ENCODE assay signal across 10 cellular contexts in genomic region chr2:85797959-85798358, GRCh38. TPM values are rescaled to one million over a fixed set of nuclear protein-coding genes. Genes with fewer than 3 reads are reported as not detected.
DNase-seq lines count a peak whose midpoint lies in the region; ATAC-seq and TF ChIP-seq lines count a peak whose summit lies in the region.
"Had no signal": no experiment of that assay in that cellular context is flagged by ENCODE, and none has a peak within 500 bp of the region (broad histone marks: within the 10 kb centered on the region; RNA-seq: fewer than 3 reads in every experiment).

No MANE protein-coding gene starts in this region.

- no peaks in the 10 kb centered on the region for H3K36me3 ChIP-seq in right atrium auricular region
- no peaks in the 10 kb centered on the region for H3K36me3 ChIP-seq in transverse colon

- intact Hi-C loops in transverse colon (cut with DNase I; ENCODE audit: low total_unique reads) = loop anchor here (5.0 kb wide), 1 partner anchor 46 kb away; the partner anchor contains the start of gene ATOH8

- H3K9me3 ChIP-seq in right atrium auricular region = peaks cover 0 to 9% of the 10 kb centered on the region in 2 donors
- no peaks in the 10 kb centered on the region for H3K9me3 ChIP-seq in transverse colon

- H3K27ac Mint-ChIP-seq in activated T-helper 17 cell treated with anti-CD3 and anti-CD28 coated beads, Interleukin-2, amount 50 U/mL, for 72 hours = no peak overlapping the region
- H3K27ac Mint-ChIP-seq: memory B cell had no signal

- H3K27me3 ChIP-seq in right atrium auricular region (no peaks in the 10 kb centered on the region), transverse colon (no peaks in the 10 kb centered on the region)

- in situ Hi-C loops in transverse colon (cut with MboI; ENCODE audit: low pct_ligation_motif_present in 1 of 4, low pct_unique_long_range_greater_than_20kb in 1 of 4, low sequenced_read_pairs in 3 of 4) = no loop called here

- no peaks in the 10 kb centered on the region for H3K4me1 Mint-ChIP-seq in activated T-helper 17 cell treated with anti-CD3 and anti-CD28 coated beads, Interleukin-2, amount 50 U/mL, for 72 hours
- H3K4me1 Mint-ChIP-seq: memory B cell had no signal

- H3K4me1 ChIP-seq in right atrium auricular region (peaks cover 0 to 66% of the 10 kb centered on the region in 2 donors), transverse colon (peaks cover 5 to 24% (median 13%) of the 10 kb centered on the region in 4 donors)

- H3K36me3 Mint-ChIP-seq in activated T-helper 17 cell treated with anti-CD3 and anti-CD28 coated beads, Interleukin-2, amount 50 U/mL, for 72 hours (ENCODE audit: low read depth) = no peaks in the 10 kb centered on the region
- H3K36me3 Mint-ChIP-seq: memory B cell had no signal

- ATAC-seq in activated T-helper 17 cell treated with anti-CD3 and anti-CD28 coated beads, Interleukin-2, amount 50 U/mL, for 72 hours (replicated peaks) = no peak

- DNase-seq in NCI-H510A treated with DMSO at 0.1 percent for 48 hours (lab: John Stamatoyannopoulos, UW) (peak; percentile 4), NCI-H510A (lab: John Stamatoyannopoulos, UW) (no peak), right atrium auricular region (ENCODE audit: low spot score) (no peak), transverse colon (peak; percentile 8), occipital lobe (lab: John Stamatoyannopoulos, UW) (no peak), NCI-H1105 (lab: John Stamatoyannopoulos, UW) (no peak)

- no peak for TF ChIP-seq POLR2A in transverse colon (IDR thresholded peaks at IDR 0.05)

- H3K27ac ChIP-seq in right atrium auricular region (peak overlapping the region in 1 of 2 donors; percentile 69), transverse colon (no peak overlapping the region)
- H3K27ac ChIP-seq: C4-2B had no signal

- TF ChIP-seq CTCF in WI38 (IDR thresholded peaks at IDR 0.05; ENCODE audit: low read depth, low read length) (peak; percentile 36), right atrium auricular region (IDR thresholded peaks at IDR 0.05) (peak; percentile 33 to 71), transverse colon (IDR thresholded peaks at IDR 0.05) (peak in 4 of 5 experiments; percentile 26 to 46 (median 35))

- H3K27me3 Mint-ChIP-seq in activated T-helper 17 cell treated with anti-CD3 and anti-CD28 coated beads, Interleukin-2, amount 50 U/mL, for 72 hours = peaks cover 21% of the 10 kb centered on the region

- no peak for TF ChIP-seq EP300 in transverse colon (IDR thresholded peaks at IDR 0.05; ENCODE audit: low read depth)

- H3K9me3 Mint-ChIP-seq in activated T-helper 17 cell treated with anti-CD3 and anti-CD28 coated beads, Interleukin-2, amount 50 U/mL, for 72 hours = no peaks in the 10 kb centered on the region
- H3K9me3 Mint-ChIP-seq: memory B cell had no signal

- 68% methylated on average over 4 of the region's 4 CpGs; no CpG with 5 or more reads in 1 of the 2 donors for WGBS in transverse colon (ENCODE audit: low coverage in 1 of 2), 2 donors

- no peak overlapping the region for H3K4me3 ChIP-seq in WI38 (ENCODE audit: low read depth, low read length)
- H3K4me3 ChIP-seq in right atrium auricular region = no peak overlapping the region
- no peak overlapping the region for H3K4me3 ChIP-seq in transverse colon

- H3K4me3 Mint-ChIP-seq in activated T-helper 17 cell treated with anti-CD3 and anti-CD28 coated beads, Interleukin-2, amount 50 U/mL, for 72 hours = no peak overlapping the region
- H3K4me3 Mint-ChIP-seq: memory B cell had no signal

RNA-seq across cellular contexts. Expression of gene ATOH8, which starts 44.2 kb away (rescaled TPM):
- total RNA-seq in right atrium auricular region = 100 to 1,000 TPM in 1 of 2 donors, 10 to 100 TPM in 1; 35.1 to 116 TPM
- total RNA-seq in transverse colon = 10 to 100 TPM in 3 of 4 donors, 1 to 10 TPM in 1; 7.4 to 32.6 (median 14.4) TPM
- total RNA-seq in activated T-helper 17 cell treated with anti-CD3 and anti-CD28 coated beads, Interleukin-2, amount 50 U/mL, for 72 hours = not detected
- total RNA-seq in occipital lobe = 3.0 TPM

Comparison
In these comparisons a context has a peak if more than half of its experiments do, and no peak if none do; other contexts are left out.
1. DNase-seq: peak in NCI-H510A treated with DMSO at 0.1 percent for 48 hours (single experiment) and transverse colon (single experiment); none in NCI-H510A (single experiment), right atrium auricular region (single experiment), occipital lobe (single experiment) and NCI-H1105 (single experiment).
2. Peak in every context shown above with its lines, with median percentiles within 50 percentile points of each other: CTCF ChIP-seq.